ENCODE assay signal across 8 cellular contexts in genomic region chr1:205774277-205775014, GRCh38. TPM values are rescaled to one million over a fixed set of nuclear protein-coding genes. Genes with fewer than 3 reads are reported as not detected.
A peak's percentile ranks its signal among the peaks of the same experiment; 100 is the strongest.
DNase-seq lines count a peak whose midpoint lies in the region; ATAC-seq and TF ChIP-seq lines count a peak whose summit lies in the region.

No MANE protein-coding gene starts in this region.

- CTCF ChIA-PET in activated CD8-positive, alpha-beta memory T cell treated with anti-CD3 and anti-CD28 coated beads, Interleukin-2, amount 10 ng/mL, durations not matched to agents 7 days and 5 days (lab: Charles Lee) = interaction anchor here (1.0 to 2.8 kb wide), 18 partner anchors 9 to 203 kb away, joined by 3 to 16 read pairs (median 4); partner anchors contain the start of gene NUCKS1

- H3K27ac Mint-ChIP-seq in IgD-negative memory B cell (peak overlapping the region; percentile 93 to 100 (median 94)), nephron progenitor cell (no peak overlapping the region)
- peak overlapping the region; percentile 93 for H3K27ac Mint-ChIP-seq in activated CD8-positive, alpha-beta memory T cell treated with anti-CD3 and anti-CD28 coated beads, Interleukin-2, amount 10 ng/mL, durations not matched to agents 7 days and 5 days

- H3K36me3 Mint-ChIP-seq in IgD-negative memory B cell (peaks cover 2% of the 10 kb centered on the region), nephron progenitor cell (ENCODE audit: low read depth) (no peaks in the 10 kb centered on the region)
- H3K36me3 Mint-ChIP-seq in activated CD8-positive, alpha-beta memory T cell treated with anti-CD3 and anti-CD28 coated beads, Interleukin-2, amount 10 ng/mL, durations not matched to agents 7 days and 5 days = peaks cover 40% of the 10 kb centered on the region

- peaks cover 0 to 5% of the 10 kb centered on the region in 2 donors for H3K4me1 ChIP-seq in esophagus (ENCODE audit: control insufficient read depth in 2 of 2, insufficient read depth in 2 of 2, low read length in 1 of 2)
- H3K4me1 ChIP-seq in tibial nerve = peaks cover 0 to 20% (median 10%) of the 10 kb centered on the region in 4 donors

- peaks cover 0 to 2% of the 10 kb centered on the region in 2 donors for H3K36me3 ChIP-seq in esophagus (ENCODE audit: control insufficient read depth in 2 of 2, insufficient read depth in 2 of 2, low read length in 1 of 2)
- peaks cover 0 to 17% (median 0%) of the 10 kb centered on the region in 3 donors for H3K36me3 ChIP-seq in tibial nerve

- H3K9me3 Mint-ChIP-seq in IgD-negative memory B cell (no peaks in the 10 kb centered on the region), nephron progenitor cell (peaks cover 13% of the 10 kb centered on the region)
- no peaks in the 10 kb centered on the region for H3K9me3 Mint-ChIP-seq in activated CD8-positive, alpha-beta memory T cell treated with anti-CD3 and anti-CD28 coated beads, Interleukin-2, amount 10 ng/mL, durations not matched to agents 7 days and 5 days (ENCODE audit: low read depth)

- TF ChIP-seq POLR2A in tibial nerve (IDR thresholded peaks at IDR 0.05) = no peak

- peak; percentile 68 for DNase-seq in activated CD8-positive, alpha-beta memory T cell treated with anti-CD3 and anti-CD28 coated beads, Interleukin-2, amount 10 ng/mL, durations not matched to agents 7 days and 5 days
- peak; percentile 22 for DNase-seq in nephron progenitor cell
- DNase-seq in tibial nerve (ENCODE audit: low spot score in 2 of 2) = no peak
- no peak for DNase-seq in NCI-H2081 treated with DMSO at 0.1 percent for 48 hours (lab: John Stamatoyannopoulos, UW)
- DNase-seq in NCI-H524 (lab: John Stamatoyannopoulos, UW) = no peak

- 11 to 12% methylated on average over 30 to 33 of the region's 33 CpGs for WGBS in esophagus, 2 donors
- WGBS in tibial nerve, 2 donors = 11 to 18% methylated on average over 32 to 33 of the region's 33 CpGs

- TF ChIP-seq CTCF in nephron progenitor cell (IDR thresholded peaks at IDR 0.05) (no peak), tibial nerve (IDR thresholded peaks at IDR 0.05) (no peak)

- H3K27me3 Mint-ChIP-seq in IgD-negative memory B cell (no peaks in the 10 kb centered on the region), nephron progenitor cell (ENCODE audit: low read depth, poor library complexity) (peaks cover 75% of the 10 kb centered on the region)
- H3K27me3 Mint-ChIP-seq in activated CD8-positive, alpha-beta memory T cell treated with anti-CD3 and anti-CD28 coated beads, Interleukin-2, amount 10 ng/mL, durations not matched to agents 7 days and 5 days = no peaks in the 10 kb centered on the region

- H3K27ac ChIP-seq in esophagus (ENCODE audit: low read depth in 2 of 2, low read length in 1 of 2) (peak overlapping the region; percentile 40 to 73), tibial nerve (peak overlapping the region; percentile 28 to 82 (median 78))

- H3K4me1 Mint-ChIP-seq in IgD-negative memory B cell (peaks cover 33 to 48% (median 38%) of the 10 kb centered on the region in 3 donors), nephron progenitor cell (peaks cover 14% of the 10 kb centered on the region)
- H3K4me1 Mint-ChIP-seq in activated CD8-positive, alpha-beta memory T cell treated with anti-CD3 and anti-CD28 coated beads, Interleukin-2, amount 10 ng/mL, durations not matched to agents 7 days and 5 days = peaks cover 47% of the 10 kb centered on the region

- no peaks in the 10 kb centered on the region for H3K9me3 ChIP-seq in esophagus (ENCODE audit: control insufficient read depth in 2 of 2, insufficient read depth in 1 of 2, low read depth in 1 of 2, low read length in 1 of 2)
- no peaks in the 10 kb centered on the region for H3K9me3 ChIP-seq in tibial nerve

- H3K27me3 ChIP-seq in esophagus (ENCODE audit: control insufficient read depth in 1 of 2, insufficient read depth in 2 of 2, low read length in 2 of 2) = no peaks in the 10 kb centered on the region
- no peaks in the 10 kb centered on the region for H3K27me3 ChIP-seq in tibial nerve

- H3K4me3 ChIP-seq in esophagus (ENCODE audit: low read depth in 1 of 2, low read length in 2 of 2) (peak overlapping the region; percentile 68 to 79), tibial nerve (peak overlapping the region; percentile 53 to 86 (median 70))

- H3K4me3 Mint-ChIP-seq in IgD-negative memory B cell = peak overlapping the region; percentile 86 to 97 (median 96)
- peak overlapping the region; percentile 89 for H3K4me3 Mint-ChIP-seq in activated CD8-positive, alpha-beta memory T cell treated with anti-CD3 and anti-CD28 coated beads, Interleukin-2, amount 10 ng/mL, durations not matched to agents 7 days and 5 days
- H3K4me3 Mint-ChIP-seq in nephron progenitor cell = peak overlapping the region; percentile 88

- ATAC-seq in GM18511 (IDR thresholded peaks at IDR 0.05; ENCODE audit: unreplicated experiment) = peak; percentile 31
- ATAC-seq in activated CD8-positive, alpha-beta memory T cell treated with anti-CD3 and anti-CD28 coated beads, Interleukin-2, amount 10 ng/mL, durations not matched to agents 7 days and 5 days = peak; percentile 24

- no peak for TF ChIP-seq EP300 in tibial nerve (IDR thresholded peaks at IDR 0.05)

RNA-seq across cellular contexts. Expression of gene RAB29, which starts 0.8 kb away (rescaled TPM):
- 92.2 TPM for polyA plus RNA-seq in IgD-negative memory B cell
- 10 to 100 TPM; 51.0 to 61.4 TPM for total RNA-seq in activated CD8-positive, alpha-beta memory T cell treated with anti-CD3 and anti-CD28 coated beads, Interleukin-2, amount 10 ng/mL, durations not matched to agents 7 days and 5 days
- polyA plus RNA-seq in esophagus = 1 to 10 TPM; 3.3 to 5.0 TPM
- total RNA-seq in tibial nerve = 10 to 100 TPM; 11.1 to 78.4 (median 14.9) TPM

RNA-seq across cellular contexts. Expression of gene NUCKS1, which starts 24.5 kb away (rescaled TPM):
- polyA plus RNA-seq in IgD-negative memory B cell (14.6 TPM), esophagus (10 to 100 TPM; 25.1 to 26.5 TPM)
- total RNA-seq in activated CD8-positive, alpha-beta memory T cell treated with anti-CD3 and anti-CD28 coated beads, Interleukin-2, amount 10 ng/mL, durations not matched to agents 7 days and 5 days = 100 to 1,000 TPM; 179 to 211 TPM
- 100 to 1,000 TPM in 3 of 4 donors, 10 to 100 TPM in 1; 80.1 to 181 (median 115) TPM for total RNA-seq in tibial nerve

RNA-seq across cellular contexts. Expression of gene SLC41A1, which starts 38.6 kb away (rescaled TPM):
- 10.9 TPM for polyA plus RNA-seq in IgD-negative memory B cell
- total RNA-seq in activated CD8-positive, alpha-beta memory T cell treated with anti-CD3 and anti-CD28 coated beads, Interleukin-2, amount 10 ng/mL, durations not matched to agents 7 days and 5 days = 10 to 100 TPM; 13.3 to 16.7 TPM
- 1 to 10 TPM; 2.6 to 5.0 TPM for polyA plus RNA-seq in esophagus
- 10 to 100 TPM; 15.7 to 20.9 (median 18.6) TPM for total RNA-seq in tibial nerve

Comparison
In these comparisons a context has a peak if more than half of its experiments do, and no peak if none do; other contexts are left out.
1. DNase-seq: peak in activated CD8-positive, alpha-beta memory T cell treated with anti-CD3 and anti-CD28 coated beads, Interleukin-2, amount 10 ng/mL, durations not matched to agents 7 days and 5 days (single experiment) and nephron progenitor cell (single experiment); none in tibial nerve (0 of 2), NCI-H2081 treated with DMSO at 0.1 percent for 48 hours (single experiment) and NCI-H524 (0 of 2).
2. Peak in every context shown above with its lines, with median percentiles within 50 percentile points of each other: H3K4me3 Mint-ChIP-seq.